In genomic region chr17:53646835-53647234, GRCh38 we compare ENCODE assay signal across 9 cellular contexts.
"Had no signal": no experiment of that assay in that cellular context is flagged by ENCODE, and none has a peak within 500 bp of the region (broad histone marks: within the 10 kb centered on the region; RNA-seq: fewer than 3 reads in every experiment).

No MANE protein-coding gene starts in this region.

- DNase-seq: GM23248, GOT3, H7, H9, HCEC 1CT, HFFc6 had no signal

- H3K36me3 ChIP-seq: HAP-1 had no signal

- H3K9ac ChIP-seq: GM23248 had no signal

- H3K4me2 ChIP-seq: GM23338 had no signal

- H3K9me3 ChIP-seq: HAP-1 had no signal

- H3K4me3 ChIP-seq: GM23248, GM23338, HAP-1 had no signal

- H3K27ac ChIP-seq: GM23248 had no signal

- ATAC-seq: GM23338, HCT116 had no signal

- H2AFZ ChIP-seq: GM23248, GM23338 had no signal
